In the genomic region with DNA sequence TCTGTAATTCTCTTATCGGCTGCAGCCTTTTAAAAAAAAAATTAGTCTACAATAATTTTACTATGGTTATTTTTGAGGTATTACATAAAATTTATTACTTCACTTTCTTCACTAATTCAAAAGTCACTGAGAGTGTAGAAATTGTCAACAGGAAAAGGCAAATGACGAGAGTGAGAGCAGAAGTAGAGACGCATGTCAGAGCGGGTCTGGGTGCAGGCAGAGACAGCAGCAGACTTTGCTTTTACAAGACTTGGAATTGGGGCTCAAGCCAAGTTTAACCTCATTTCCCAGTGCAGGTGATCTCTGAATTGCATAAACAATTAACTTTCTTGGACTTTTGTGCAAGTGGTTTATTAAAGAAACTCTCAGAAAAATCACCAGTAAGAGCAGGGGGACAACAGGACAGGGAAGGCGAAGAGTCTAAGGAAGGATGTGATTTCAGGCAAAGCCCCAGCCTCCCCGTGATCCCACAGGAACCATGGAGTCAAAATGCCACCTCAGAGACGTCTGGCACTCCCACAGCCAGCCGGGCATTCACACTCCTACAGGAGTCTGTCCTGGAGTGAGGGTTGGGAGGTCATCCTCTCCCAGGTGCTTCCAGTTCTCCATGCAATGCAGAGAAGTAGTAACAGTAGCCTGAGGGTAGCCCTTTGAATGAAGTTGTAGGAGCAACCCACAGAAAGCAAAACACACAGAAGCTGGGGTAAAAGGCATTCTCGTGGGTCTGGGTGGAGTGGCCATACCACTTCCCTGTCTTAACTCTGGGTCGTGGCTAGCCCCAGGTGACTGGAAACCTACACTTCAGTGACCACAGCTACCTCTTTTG, we compare ENCODE assay signal across 1 cellular context.
TF ChIP-seq lines count a peak whose summit lies in the region.

No MANE protein-coding gene starts in this region.

TF ChIP-seq in GM23338, 12 proteins besides CTCF, POLR2A, EP300 and RAD21:
- TF ChIP-seq, protein P1, sequence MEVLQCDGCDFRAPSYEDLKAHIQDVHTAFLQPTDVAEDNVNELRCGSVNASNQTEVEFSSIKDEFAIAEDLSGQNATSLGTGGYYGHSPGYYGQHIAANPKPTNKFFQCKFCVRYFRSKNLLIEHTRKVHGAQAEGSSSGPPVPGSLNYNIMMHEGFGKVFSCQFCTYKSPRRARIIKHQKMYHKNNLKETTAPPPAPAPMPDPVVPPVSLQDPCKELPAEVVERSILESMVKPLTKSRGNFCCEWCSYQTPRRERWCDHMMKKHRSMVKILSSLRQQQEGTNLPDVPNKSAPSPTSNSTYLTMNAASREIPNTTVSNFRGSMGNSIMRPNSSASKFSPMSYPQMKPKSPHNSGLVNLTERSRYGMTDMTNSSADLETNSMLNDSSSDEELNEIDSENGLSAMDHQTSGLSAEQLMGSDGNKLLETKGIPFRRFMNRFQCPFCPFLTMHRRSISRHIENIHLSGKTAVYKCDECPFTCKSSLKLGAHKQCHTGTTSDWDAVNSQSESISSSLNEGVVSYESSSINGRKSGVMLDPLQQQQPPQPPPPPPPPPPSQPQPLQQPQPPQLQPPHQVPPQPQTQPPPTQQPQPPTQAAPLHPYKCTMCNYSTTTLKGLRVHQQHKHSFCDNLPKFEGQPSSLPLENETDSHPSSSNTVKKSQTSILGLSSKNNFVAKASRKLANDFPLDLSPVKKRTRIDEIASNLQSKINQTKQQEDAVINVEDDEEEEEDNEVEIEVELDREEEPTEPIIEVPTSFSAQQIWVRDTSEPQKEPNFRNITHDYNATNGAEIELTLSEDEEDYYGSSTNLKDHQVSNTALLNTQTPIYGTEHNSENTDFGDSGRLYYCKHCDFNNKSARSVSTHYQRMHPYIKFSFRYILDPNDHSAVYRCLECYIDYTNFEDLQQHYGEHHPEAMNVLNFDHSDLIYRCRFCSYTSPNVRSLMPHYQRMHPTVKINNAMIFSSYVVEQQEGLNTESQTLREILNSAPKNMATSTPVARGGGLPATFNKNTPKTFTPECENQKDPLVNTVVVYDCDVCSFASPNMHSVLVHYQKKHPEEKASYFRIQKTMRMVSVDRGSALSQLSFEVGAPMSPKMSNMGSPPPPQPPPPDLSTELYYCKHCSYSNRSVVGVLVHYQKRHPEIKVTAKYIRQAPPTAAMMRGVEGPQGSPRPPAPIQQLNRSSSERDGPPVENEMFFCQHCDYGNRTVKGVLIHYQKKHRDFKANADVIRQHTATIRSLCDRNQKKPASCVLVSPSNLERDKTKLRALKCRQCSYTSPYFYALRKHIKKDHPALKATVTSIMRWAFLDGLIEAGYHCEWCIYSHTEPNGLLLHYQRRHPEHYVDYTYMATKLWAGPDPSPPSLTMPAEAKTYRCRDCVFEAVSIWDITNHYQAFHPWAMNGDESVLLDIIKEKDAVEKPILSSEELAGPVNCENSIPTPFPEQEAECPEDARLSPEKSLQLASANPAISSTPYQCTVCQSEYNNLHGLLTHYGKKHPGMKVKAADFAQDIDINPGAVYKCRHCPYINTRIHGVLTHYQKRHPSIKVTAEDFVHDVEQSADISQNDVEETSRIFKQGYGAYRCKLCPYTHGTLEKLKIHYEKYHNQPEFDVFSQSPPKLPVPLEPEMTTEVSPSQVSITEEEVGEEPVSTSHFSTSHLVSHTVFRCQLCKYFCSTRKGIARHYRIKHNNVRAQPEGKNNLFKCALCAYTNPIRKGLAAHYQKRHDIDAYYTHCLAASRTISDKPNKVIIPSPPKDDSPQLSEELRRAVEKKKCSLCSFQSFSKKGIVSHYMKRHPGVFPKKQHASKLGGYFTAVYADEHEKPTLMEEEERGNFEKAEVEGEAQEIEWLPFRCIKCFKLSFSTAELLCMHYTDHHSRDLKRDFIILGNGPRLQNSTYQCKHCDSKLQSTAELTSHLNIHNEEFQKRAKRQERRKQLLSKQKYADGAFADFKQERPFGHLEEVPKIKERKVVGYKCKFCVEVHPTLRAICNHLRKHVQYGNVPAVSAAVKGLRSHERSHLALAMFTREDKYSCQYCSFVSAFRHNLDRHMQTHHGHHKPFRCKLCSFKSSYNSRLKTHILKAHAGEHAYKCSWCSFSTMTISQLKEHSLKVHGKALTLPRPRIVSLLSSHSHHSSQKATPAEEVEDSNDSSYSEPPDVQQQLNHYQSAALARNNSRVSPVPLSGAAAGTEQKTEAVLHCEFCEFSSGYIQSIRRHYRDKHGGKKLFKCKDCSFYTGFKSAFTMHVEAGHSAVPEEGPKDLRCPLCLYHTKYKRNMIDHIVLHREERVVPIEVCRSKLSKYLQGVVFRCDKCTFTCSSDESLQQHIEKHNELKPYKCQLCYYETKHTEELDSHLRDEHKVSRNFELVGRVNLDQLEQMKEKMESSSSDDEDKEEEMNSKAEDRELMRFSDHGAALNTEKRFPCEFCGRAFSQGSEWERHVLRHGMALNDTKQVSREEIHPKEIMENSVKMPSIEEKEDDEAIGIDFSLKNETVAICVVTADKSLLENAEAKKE (CRISPR knock-in tag; IDR thresholded peaks at IDR 0.05): no peak
